Comparison of ENCODE assay signal across 8 cellular contexts in genomic region chr5:78984611-78985406, GRCh38. TPM values are rescaled to one million over a fixed set of nuclear protein-coding genes. Genes with fewer than 3 reads are reported as not detected.
DNase-seq lines count a peak whose midpoint lies in the region; ATAC-seq and TF ChIP-seq lines count a peak whose summit lies in the region.

Gene ARSB, minus strand, starts transcription at chr5:78985310. Its CDS starts 62 bp downstream, at chr5:78985248.

- peak within 1 kb of the TSS; percentile 30 for H3K4ac ChIP-seq in trophoblast cell (ENCODE audit: low read depth, low read length)

- intact Hi-C loops in Right ventricle myocardium superior (cut with DNase I): no loop called here
- intact Hi-C loops in transverse colon (cut with DNase I; ENCODE audit: low total_unique reads): no loop called here

- peak within 1 kb of the TSS; percentile 40 for H2BK120ac ChIP-seq in trophoblast cell (ENCODE audit: insufficient read depth, low read length, poor library complexity)

- peak within 1 kb of the TSS; percentile 78 for H4K8ac ChIP-seq in trophoblast cell (ENCODE audit: low read depth, low read length)

- H3K79me2 ChIP-seq in trophoblast cell (ENCODE audit: control insufficient read depth, insufficient read depth, low read length, poor library complexity): peaks cover 4% of the 10 kb centered on the region

- H3K9me3 ChIP-seq in trophoblast cell (ENCODE audit: insufficient read depth, low read depth, low read length) (no peaks in the 10 kb centered on the region), transverse colon (no peaks in the 10 kb centered on the region)

- ATAC-seq in HG02642 (IDR thresholded peaks at IDR 0.05; ENCODE audit: poor library complexity, unreplicated experiment) (peak; percentile 64), Right ventricle myocardium superior (ENCODE audit: poor library complexity) (peak; percentile 90)

- H2BK12ac ChIP-seq in trophoblast cell (ENCODE audit: low read length): peak within 1 kb of the TSS; percentile 45

- H3K18ac ChIP-seq in trophoblast cell (ENCODE audit: low read length): peak within 1 kb of the TSS; percentile 63

- no peaks in the 10 kb centered on the region for H3K27me3 ChIP-seq in trophoblast cell (ENCODE audit: insufficient read depth, low read length)
- H3K27me3 ChIP-seq in transverse colon: no peaks in the 10 kb centered on the region

- peak within 1 kb of the TSS; percentile 90 for H4K12ac ChIP-seq in trophoblast cell (ENCODE audit: low read depth, low read length)

- no peak within 1 kb of the TSS for H3K23ac ChIP-seq in trophoblast cell (ENCODE audit: low read length)

- peak within 1 kb of the TSS; percentile 92 for H3K27ac ChIP-seq in trophoblast cell (ENCODE audit: low read depth, low read length)
- peak within 1 kb of the TSS; percentile 97 to 100 (median 98) for H3K27ac ChIP-seq in transverse colon

- in situ Hi-C loops in transverse colon (cut with MboI; ENCODE audit: low pct_ligation_motif_present in 1 of 4, low pct_unique_long_range_greater_than_20kb in 1 of 4, low sequenced_read_pairs in 3 of 4): loop anchor here in 1 of 4 donors (25.0 kb wide), 1 partner anchor 448 kb away; no protein-coding TSS in a partner anchor

- H2AK5ac ChIP-seq in trophoblast cell (ENCODE audit: low read length): no peak within 1 kb of the TSS

- peak within 1 kb of the TSS; percentile 74 for H3K14ac ChIP-seq in trophoblast cell (ENCODE audit: low read length)

- peak within 1 kb of the TSS; percentile 80 for H2AFZ ChIP-seq in trophoblast cell (ENCODE audit: insufficient read depth, low read length, poor library complexity)

- TF ChIP-seq CTCF in GM12865 (IDR thresholded peaks at IDR 0.05; ENCODE audit: insufficient read depth, low read depth, low read length, missing control alignments): no peak
- peak in 3 of 5 experiments; percentile 41 to 51 (median 41) for TF ChIP-seq CTCF in transverse colon (IDR thresholded peaks at IDR 0.05)

- TF ChIP-seq POLR2A in transverse colon (IDR thresholded peaks at IDR 0.05): peak; percentile 38

- no CpG with 5 or more reads among the region's 112 CpGs for WGBS in trophoblast cell (ENCODE audit: extremely low coverage, insufficient coverage, insufficient read length)
- 0% methylated on average over 50 of the region's 112 CpGs; no CpG with 5 or more reads in 1 of the 2 donors for WGBS in transverse colon (ENCODE audit: low coverage in 1 of 2), 2 donors

- DNase-seq in GM12865 (ENCODE audit: low read depth): peak; percentile 90
- peak; percentile 76 for DNase-seq in NCI-H1105 treated with DMSO at 0.1 percent for 48 hours (lab: John Stamatoyannopoulos, UW)
- peak; percentile 81 to 92 for DNase-seq in SW 1271 (lab: John Stamatoyannopoulos, UW)
- peak; percentile 44 for DNase-seq in activated naive CD8-positive, alpha-beta T cell treated with anti-CD3 and anti-CD28 coated beads, Interleukin-2, amount 50 U/mL, for 16 hours (ENCODE audit: low read depth, low spot score)
- peak; percentile 89 for DNase-seq in Right ventricle myocardium superior
- DNase-seq in trophoblast cell: peak; percentile 68 to 76
- peak; percentile 91 for DNase-seq in transverse colon

- peaks cover 9% of the 10 kb centered on the region for H3K79me1 ChIP-seq in trophoblast cell (ENCODE audit: low read length)

- H3K36me3 ChIP-seq in trophoblast cell (ENCODE audit: control insufficient read depth in 1 of 2, insufficient read depth in 2 of 2, low read length in 2 of 2) (no peaks in the 10 kb centered on the region), transverse colon (no peaks in the 10 kb centered on the region)

- peaks cover 2 to 6% of the 10 kb centered on the region in 2 experiments for H3K4me1 ChIP-seq in trophoblast cell (ENCODE audit: control insufficient read depth in 1 of 2, insufficient read depth in 2 of 2, low read length in 2 of 2)
- peaks cover 6 to 36% (median 14%) of the 10 kb centered on the region in 4 donors for H3K4me1 ChIP-seq in transverse colon

- H3K4me2 ChIP-seq in trophoblast cell (ENCODE audit: low read length): peak within 1 kb of the TSS; percentile 83

- H4K91ac ChIP-seq in trophoblast cell (ENCODE audit: low read depth, low read length): peak within 1 kb of the TSS; percentile 88

- H2BK5ac ChIP-seq in trophoblast cell (ENCODE audit: low read depth, low read length, poor library complexity): peak within 1 kb of the TSS; percentile 58

- H3K4me3 ChIP-seq in GM12865 (ENCODE audit: low read depth, low read length): peak within 1 kb of the TSS; percentile 84
- peak within 1 kb of the TSS; percentile 87 for H3K4me3 ChIP-seq in trophoblast cell (ENCODE audit: low read depth, low read length)
- H3K4me3 ChIP-seq in transverse colon: peak within 1 kb of the TSS; percentile 73 to 97 (median 76)

- no peak for TF ChIP-seq EP300 in transverse colon (IDR thresholded peaks at IDR 0.05; ENCODE audit: low read depth)

- peak within 1 kb of the TSS; percentile 84 for H3K9ac ChIP-seq in trophoblast cell (ENCODE audit: low read length)

RNA-seq across cellular contexts. Expression of gene ARSB, which starts in this region (rescaled TPM):
- total RNA-seq in Right ventricle myocardium superior (9.7 TPM), transverse colon (10 to 100 TPM in 3 of 4 donors, 1 to 10 TPM in 1; 9.1 to 12.7 (median 10.7) TPM)
- polyA plus RNA-seq in trophoblast cell (2013): 11.9 and 12.0 TPM in 2 replicates

Comparison
In these comparisons a context has a peak if more than half of its experiments do, and no peak if none do; other contexts are left out.
1. Peak in every context shown above with its lines: DNase-seq, ATAC-seq, H3K4me3 ChIP-seq and H3K27ac ChIP-seq.